1 cellular context compared by ENCODE assay signal in genomic region chr5:73183491-73183891, GRCh38.
TF ChIP-seq lines count a peak whose summit lies in the region.

No MANE protein-coding gene starts in this region.

TF ChIP-seq in K562, 482 proteins besides CTCF, POLR2A, EP300 and RAD21:
- TF ChIP-seq DEAF1 (CRISPR knock-in tag; IDR thresholded peaks at IDR 0.05) (no peak), DNMT1 (IDR thresholded peaks at IDR 0.05) (no peak), YBX1 (IDR thresholded peaks at IDR 0.05) (no peak), ERF (CRISPR knock-in tag; IDR thresholded peaks at IDR 0.05) (no peak), ZNF639 (CRISPR knock-in tag; conservative IDR thresholded peaks at IDR 0.05 in 1 of 2, IDR thresholded peaks at IDR 0.05 in 1 of 2) (no peak), HBP1 (CRISPR knock-in tag; IDR thresholded peaks at IDR 0.05) (no peak)
TF ChIP-seq in K562: peak in this region for 0.
